Comparison of ENCODE assay signal across 19 cellular contexts in the genomic region with DNA sequence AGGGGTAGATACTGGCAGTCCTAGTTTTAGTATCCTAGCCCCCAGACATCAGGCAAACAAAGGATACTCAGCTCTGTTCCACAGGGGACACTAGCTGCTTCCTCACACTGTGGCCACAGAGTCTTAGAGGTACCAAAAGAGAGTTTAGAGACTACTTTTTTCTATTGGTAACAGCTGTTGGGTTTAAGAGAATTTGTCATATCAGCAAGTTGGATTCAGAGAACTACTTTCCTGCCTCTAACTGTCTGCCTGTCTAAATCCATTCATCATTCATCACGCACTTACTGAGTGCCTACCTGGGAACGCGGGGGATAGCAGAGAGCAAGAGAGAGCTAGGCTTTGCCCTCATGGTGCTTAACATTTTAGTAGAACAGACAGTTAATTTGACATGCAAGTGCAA. TPM values are rescaled to one million over a fixed set of nuclear protein-coding genes. Genes with fewer than 3 reads are reported as not detected.
DNase-seq lines count a peak whose midpoint lies in the region; ATAC-seq and TF ChIP-seq lines count a peak whose summit lies in the region.
"Had no signal": no experiment of that assay in that cellular context is flagged by ENCODE, and none has a peak within 500 bp of the region (broad histone marks: within the 10 kb centered on the region; RNA-seq: fewer than 3 reads in every experiment).

No MANE protein-coding gene starts in this region.

- TF ChIP-seq CTCF in IMR-90 (conservative IDR thresholded peaks at IDR 0.05; ENCODE audit: low read depth, low read length) = no peak
- no peak for TF ChIP-seq CTCF in liver (IDR thresholded peaks at IDR 0.05; ENCODE audit: low read depth, low read length, missing input control)

- H3K18ac ChIP-seq in IMR-90 (ENCODE audit: low read depth, low read length) = no peak overlapping the region

- no peak overlapping the region for H4K91ac ChIP-seq in IMR-90 (ENCODE audit: insufficient read depth, low read depth, low read length)

- no peak overlapping the region for H3K4me3 Mint-ChIP-seq in T-helper 1 cell treated with Interleukin-12 subunit alpha and Interleukin-12 subunit beta and Interleukin-4 antibody, amounts not matched to agents 30 μg/mL and 1 μg/mL, for 36 hours
- H3K4me3 Mint-ChIP-seq in stimulated activated naive B cell treated with anti-CD40 and anti-IgM and Interleukin-4, amounts not matched to agents 10 μg/mL and 1 μg/mL and 100 μg/mL, for 72 hours = no peak overlapping the region

- intact Hi-C loops in IMR-90 (cut with micrococcal nuclease) = no loop called here

- in situ Hi-C loops in IMR-90 (cut with MboI; ENCODE audit: low sequenced_read_pairs) = no loop called here

- H3K79me1 ChIP-seq in IMR-90 (ENCODE audit: low read depth in 1 of 2, low read length in 2 of 2) = no peaks in the 10 kb centered on the region; a peak in 1 of 4 replicates

- peaks cover 49% of the 10 kb centered on the region for H3K36me3 Mint-ChIP-seq in T-helper 1 cell treated with Interleukin-12 subunit alpha and Interleukin-12 subunit beta and Interleukin-4 antibody, amounts not matched to agents 30 μg/mL and 1 μg/mL, for 36 hours (ENCODE audit: low read depth)
- peaks cover 39 to 59% of the 10 kb centered on the region in 2 donors for H3K36me3 Mint-ChIP-seq in stimulated activated naive B cell treated with anti-CD40 and anti-IgM and Interleukin-4, amounts not matched to agents 10 μg/mL and 1 μg/mL and 100 μg/mL, for 72 hours

- no peak overlapping the region for H2AK5ac ChIP-seq in IMR-90 (ENCODE audit: low read depth, low read length)

- H3K4me1 Mint-ChIP-seq in T-helper 1 cell treated with Interleukin-12 subunit alpha and Interleukin-12 subunit beta and Interleukin-4 antibody, amounts not matched to agents 30 μg/mL and 1 μg/mL, for 36 hours (ENCODE audit: low read depth) = peaks cover 23% of the 10 kb centered on the region
- H3K4me1 Mint-ChIP-seq in stimulated activated naive B cell treated with anti-CD40 and anti-IgM and Interleukin-4, amounts not matched to agents 10 μg/mL and 1 μg/mL and 100 μg/mL, for 72 hours = peaks cover 6 to 22% of the 10 kb centered on the region in 2 donors

- no peak overlapping the region for H3K27ac ChIP-seq in IMR-90 (ENCODE audit: insufficient read depth, low read length)
- H3K27ac ChIP-seq in liver (ENCODE audit: low read depth in 1 of 2, low read length in 2 of 2) = peak overlapping the region; percentile 28 to 58
- H3K27ac ChIP-seq: 22Rv1, SJSA1 had no signal

- no peak overlapping the region for H2AK9ac ChIP-seq in IMR-90 (replicated peaks; ENCODE audit: low read depth, low read length, poor library complexity)

- no peaks in the 10 kb centered on the region for H3K9me3 ChIP-seq in IMR-90 (ENCODE audit: control insufficient read depth, insufficient read depth, low read length)
- H3K9me3 ChIP-seq in liver (ENCODE audit: control insufficient read depth in 4 of 4, low read length in 3 of 4) = no peaks in the 10 kb centered on the region
- H3K9me3 ChIP-seq: SJSA1 had no signal

- CTCF ChIA-PET in IMR-90 (lab: Yijun Ruan, JAX) = interaction anchor here (0.6 to 1.1 kb wide), 3 partner anchors 17 to 42 kb away, joined by 3 read pairs; no protein-coding TSS in a partner anchor

- H3K4me3 ChIP-seq in IMR-90 (ENCODE audit: insufficient read depth, low read depth, low read length) (no peak overlapping the region), liver (ENCODE audit: low read depth in 1 of 3, low read length in 3 of 3) (no peak overlapping the region)
- H3K4me3 ChIP-seq: SJSA1 had no signal

- H3K27ac Mint-ChIP-seq in T-helper 1 cell treated with Interleukin-12 subunit alpha and Interleukin-12 subunit beta and Interleukin-4 antibody, amounts not matched to agents 30 μg/mL and 1 μg/mL, for 36 hours = peak overlapping the region; percentile 34
- H3K27ac Mint-ChIP-seq in stimulated activated naive B cell treated with anti-CD40 and anti-IgM and Interleukin-4, amounts not matched to agents 10 μg/mL and 1 μg/mL and 100 μg/mL, for 72 hours = peak overlapping the region; percentile 37

- POLR2A ChIA-PET in IMR-90 (lab: Charles Lee; ENCODE audit: unreplicated experiment) = no interaction called here

- no peak overlapping the region for H2BK120ac ChIP-seq in IMR-90 (ENCODE audit: low read depth, low read length)

- no peak overlapping the region for H3K9ac ChIP-seq in IMR-90 (ENCODE audit: low read depth, low read length)
- H3K9ac ChIP-seq in liver (ENCODE audit: low read depth in 1 of 2, low read length in 2 of 2) = no peak overlapping the region

- H3K9me3 Mint-ChIP-seq in T-helper 1 cell treated with Interleukin-12 subunit alpha and Interleukin-12 subunit beta and Interleukin-4 antibody, amounts not matched to agents 30 μg/mL and 1 μg/mL, for 36 hours = no peaks in the 10 kb centered on the region
- H3K9me3 Mint-ChIP-seq in stimulated activated naive B cell treated with anti-CD40 and anti-IgM and Interleukin-4, amounts not matched to agents 10 μg/mL and 1 μg/mL and 100 μg/mL, for 72 hours = no peaks in the 10 kb centered on the region

- no peak overlapping the region for H2AFZ ChIP-seq in IMR-90 (replicated peaks; ENCODE audit: low read length, poor library complexity)

- peaks cover 2% of the 10 kb centered on the region; the same call in 1 of the 2 replicates for H3K4me1 ChIP-seq in IMR-90 (ENCODE audit: control insufficient read depth, insufficient read depth, low read length)
- peaks cover 20 to 66% (median 55%) of the 10 kb centered on the region in 4 donors for H3K4me1 ChIP-seq in liver (ENCODE audit: control insufficient read depth in 4 of 4, insufficient read depth in 4 of 4, low read length in 3 of 4)

- ATAC-seq in IMR-90 (ENCODE audit: low read depth) = no peak
- no peak for ATAC-seq in stimulated activated naive B cell treated with anti-CD40 and anti-IgM and Interleukin-4, amounts not matched to agents 10 μg/mL and 1 μg/mL and 100 μg/mL, for 72 hours (replicated peaks)

- DNase-seq in T-helper 1 cell = no peak
- no peak for DNase-seq in IMR-90
- DNase-seq in stimulated activated naive B cell treated with anti-CD40 and anti-IgM and Interleukin-4, amounts not matched to agents 10 μg/mL and 1 μg/mL and 100 μg/mL, for 72 hours = no peak
- DNase-seq in globus pallidus (ENCODE audit: low spot score) = no peak
- DNase-seq in activated CD4-positive, alpha-beta T cell treated with anti-CD3 and anti-CD28 coated beads for 4 hours = no peak
- DNase-seq: ACHN, DMS53, KG1, MM.1S, NCI-H1694, NCI-H2029 treated with DMSO at 0.1 percent for 48 hours, NCI-H446 treated with DMSO at 0.1 percent for 48 hours, NCI-H526, Right ventricle myocardium superior, RPMI8226 had no signal

- H3K27me3 Mint-ChIP-seq in T-helper 1 cell treated with Interleukin-12 subunit alpha and Interleukin-12 subunit beta and Interleukin-4 antibody, amounts not matched to agents 30 μg/mL and 1 μg/mL, for 36 hours (ENCODE audit: low read depth) = no peaks in the 10 kb centered on the region
- H3K27me3 Mint-ChIP-seq in stimulated activated naive B cell treated with anti-CD40 and anti-IgM and Interleukin-4, amounts not matched to agents 10 μg/mL and 1 μg/mL and 100 μg/mL, for 72 hours = no peaks in the 10 kb centered on the region

- peaks cover 2% of the 10 kb centered on the region; the same call in 1 of the 2 replicates for H3K9me1 ChIP-seq in IMR-90 (ENCODE audit: insufficient read depth, low read length)

- H3K4ac ChIP-seq in IMR-90 (ENCODE audit: low read depth, low read length) = no peak overlapping the region

- H3K4me2 ChIP-seq in IMR-90 (ENCODE audit: low read depth, low read length) = no peak overlapping the region

- BruUV-seq in IMR-90 (replicated peaks; lab: Mats Ljungman, UMichigan) = no TSS peak

- H2BK20ac ChIP-seq in IMR-90 (ENCODE audit: low read depth, low read length) = no peak overlapping the region

- TF ChIP-seq RAD21 in IMR-90 (IDR thresholded peaks at IDR 0.05; ENCODE audit: low read length) (no peak), liver (IDR thresholded peaks at IDR 0.05) (no peak)

- H4K8ac ChIP-seq in IMR-90 (ENCODE audit: low read depth in 2 of 2, low read length in 2 of 2) = no peak overlapping the region

- no peaks in the 10 kb centered on the region for H4K20me1 ChIP-seq in IMR-90 (ENCODE audit: insufficient read depth, low read length)

- no peak overlapping the region for H2BK5ac ChIP-seq in IMR-90 (ENCODE audit: low read depth, low read length, poor library complexity, severe bottlenecking)

- no peak overlapping the region for H3K14ac ChIP-seq in IMR-90 (replicated peaks; ENCODE audit: low read depth, low read length)

- H2BK15ac ChIP-seq in IMR-90 (ENCODE audit: low read depth, low read length) = no peak overlapping the region

- dilution Hi-C loops in IMR-90 (cut with HindIII; ENCODE audit: low sequenced_read_pairs, unreplicated experiment) = no loop called here

- H3K27me3 ChIP-seq in IMR-90 (ENCODE audit: control insufficient read depth, insufficient read depth, low read length) (no peaks in the 10 kb centered on the region), liver (ENCODE audit: control insufficient read depth in 4 of 4, insufficient read depth in 4 of 4, low read length in 3 of 4) (no peaks in the 10 kb centered on the region)
- H3K27me3 ChIP-seq: SJSA1 had no signal

- H4K5ac ChIP-seq in IMR-90 (ENCODE audit: low read depth, low read length) = no peak overlapping the region

- TF ChIP-seq POLR2A in IMR-90 (IDR thresholded peaks at IDR 0.05; ENCODE audit: low read depth, low read length) = no peak

- H3K36me3 ChIP-seq in IMR-90 (ENCODE audit: control insufficient read depth, insufficient read depth, low read length) = peaks cover 50% of the 10 kb centered on the region
- peaks cover 9 to 47% (median 26%) of the 10 kb centered on the region in 4 donors for H3K36me3 ChIP-seq in liver (ENCODE audit: control insufficient read depth in 4 of 4, insufficient read depth in 3 of 4, low read depth in 1 of 4, low read length in 3 of 4)

- H3K23ac ChIP-seq in IMR-90 (ENCODE audit: low read depth, low read length) = no peak overlapping the region

- no CpG with 5 or more reads among the region's 3 CpGs for WGBS in IMR-90 (ENCODE audit: extremely low coverage in 2 of 2, insufficient read length in 1 of 2), 2 experiments
- 97% methylated on average over 3 of the region's 3 CpGs for WGBS in liver

- no peak overlapping the region for H3K56ac ChIP-seq in IMR-90 (ENCODE audit: extremely low read depth, insufficient read depth, low read length)

TF ChIP-seq in IMR-90, 13 proteins besides CTCF, POLR2A, EP300 and RAD21:
- TF ChIP-seq MAFK (IDR thresholded peaks at IDR 0.05; ENCODE audit: low read depth, low read length) = peak; percentile 64
- no peak for TF ChIP-seq FOS (IDR thresholded peaks at IDR 0.05; ENCODE audit: low read depth, low read length)

TF ChIP-seq in liver, 16 proteins besides CTCF, POLR2A, EP300 and RAD21 (continues in another document):
- TF ChIP-seq JUND (IDR thresholded peaks at IDR 0.05) = no peak
- no peak for TF ChIP-seq FOXA2 (IDR thresholded peaks at IDR 0.05)
- no peak for TF ChIP-seq NR2F2 (IDR thresholded peaks at IDR 0.05)
- no peak for TF ChIP-seq HNF4A (conservative IDR thresholded peaks at IDR 0.05)
- no peak for TF ChIP-seq TAF1 (conservative IDR thresholded peaks at IDR 0.05)
- no peak for TF ChIP-seq YY1 (IDR thresholded peaks at IDR 0.05)

RNA-seq across cellular contexts. Expression of a gene that starts 27.1 kb away (rescaled TPM):
- total RNA-seq in IMR-90 (2012; rRNA removed) (not detected in 2 replicates), liver (1 to 10 TPM in 1 of 2 donors, under 1 TPM in 1; 0.33 to 2.1 TPM)
- polyA plus RNA-seq in IMR-90 (2012; rRNA removed) (0.07 and 0.09 TPM in 2 replicates), liver (under 1 TPM; 0.10 to 0.20 TPM)
- 0.01 and 0.04 TPM in 2 replicates for polyA plus RNA-seq in IMR-90 (2012; cell fraction: cytosol; rRNA removed)
- polyA plus RNA-seq in IMR-90 (2012; cell fraction: nucleus; rRNA removed; ENCODE audit: low replicate concordance) = 0.33 and 0.48 TPM in 2 replicates
